ENCODE assay signal across 8 cellular contexts in genomic region chr1:32142446-32143301, GRCh38. TPM values are rescaled to one million over a fixed set of nuclear protein-coding genes. Genes with fewer than 3 reads are reported as not detected.
DNase-seq lines count a peak whose midpoint lies in the region; ATAC-seq lines count a peak whose summit lies in the region.

No MANE protein-coding gene starts in this region.

- H3K4me3 Mint-ChIP-seq in naive thymus-derived CD8-positive, alpha-beta T cell, result peak overlapping the region in 2 of 10 donors; percentile 20 to 30

- peak overlapping the region in 9 of 10 donors; percentile 4 to 87 (median 28) for H3K27ac Mint-ChIP-seq in naive thymus-derived CD8-positive, alpha-beta T cell

- POLR2A ChIA-PET in naive thymus-derived CD8-positive, alpha-beta T cell (lab: Charles Lee), result no interaction called here

- H3K27ac ChIP-seq in epithelial cell of prostate, result peak overlapping the region; percentile 56

- H3K4me1 Mint-ChIP-seq in naive thymus-derived CD8-positive, alpha-beta T cell, result peaks cover 22 to 68% (median 63%) of the 10 kb centered on the region in 4 donors

- H3K36me3 Mint-ChIP-seq in naive thymus-derived CD8-positive, alpha-beta T cell, result peaks cover 0 to 31% (median 14%) of the 10 kb centered on the region in 3 donors

- no peak for ATAC-seq in naive thymus-derived CD8-positive, alpha-beta T cell
- no peak for ATAC-seq in GM21447 (IDR thresholded peaks at IDR 0.05; ENCODE audit: unreplicated experiment)

- no peaks in the 10 kb centered on the region for H3K27me3 Mint-ChIP-seq in naive thymus-derived CD8-positive, alpha-beta T cell

- peaks cover 0 to 10% (median 1%) of the 10 kb centered on the region in 9 donors for H3K9me3 Mint-ChIP-seq in naive thymus-derived CD8-positive, alpha-beta T cell

- DNase-seq in COLO668 (lab: John Stamatoyannopoulos, UW; ENCODE audit: unreplicated experiment) (peak; percentile 72), NCI-H2029 treated with DMSO at 0.1 percent for 48 hours (lab: John Stamatoyannopoulos, UW) (peak; percentile 83), epithelial cell of prostate (ENCODE audit: low read depth, low spot score) (no peak), SW480 (ENCODE audit: low spot score) (no peak)
- DNase-seq in naive thymus-derived CD8-positive, alpha-beta T cell, result no peak
- DNase-seq in stimulated activated naive CD4-positive, alpha-beta T cell treated with Interleukin-2 at 50 U/mL for 16 hours (lab: John Stamatoyannopoulos, UW), result no peak
- no peak for DNase-seq in activated CD8-positive, alpha-beta memory T cell treated with anti-CD3 and anti-CD28 coated beads for 24 hours

RNA-seq across cellular contexts. Expression of gene KPNA6, which starts 34.8 kb away (rescaled TPM):
- total RNA-seq in naive thymus-derived CD8-positive, alpha-beta T cell, result 10 to 100 TPM; 59.5 to 66.4 TPM
- 10 to 100 TPM; 26.5 to 31.9 (median 28.3) TPM for polyA plus RNA-seq in naive thymus-derived CD8-positive, alpha-beta T cell

RNA-seq across cellular contexts. Expression of gene TXLNA, which starts 36.8 kb away (rescaled TPM):
- 10 to 100 TPM; 35.7 to 36.0 TPM for total RNA-seq in naive thymus-derived CD8-positive, alpha-beta T cell
- 10 to 100 TPM; 19.0 to 28.3 (median 24.4) TPM for polyA plus RNA-seq in naive thymus-derived CD8-positive, alpha-beta T cell

RNA-seq across cellular contexts. Expression of gene CCDC28B, which starts 57.7 kb away (rescaled TPM):
- 1 to 10 TPM; 6.5 to 7.0 TPM for total RNA-seq in naive thymus-derived CD8-positive, alpha-beta T cell
- polyA plus RNA-seq in naive thymus-derived CD8-positive, alpha-beta T cell, result 10 to 100 TPM; 15.4 to 17.3 (median 16.3) TPM

Comparison
In these comparisons a context has a peak if more than half of its experiments do, and no peak if none do; other contexts are left out.
1. DNase-seq: peak in COLO668 (single experiment) and NCI-H2029 treated with DMSO at 0.1 percent for 48 hours (single experiment); none in epithelial cell of prostate (single experiment), naive thymus-derived CD8-positive, alpha-beta T cell (0 of 10), stimulated activated naive CD4-positive, alpha-beta T cell treated with Interleukin-2 at 50 U/mL for 16 hours (single experiment), SW480 (single experiment) and activated CD8-positive, alpha-beta memory T cell treated with anti-CD3 and anti-CD28 coated beads for 24 hours (single experiment).